ENCODE assay signal across 8 cellular contexts in the genomic region with DNA sequence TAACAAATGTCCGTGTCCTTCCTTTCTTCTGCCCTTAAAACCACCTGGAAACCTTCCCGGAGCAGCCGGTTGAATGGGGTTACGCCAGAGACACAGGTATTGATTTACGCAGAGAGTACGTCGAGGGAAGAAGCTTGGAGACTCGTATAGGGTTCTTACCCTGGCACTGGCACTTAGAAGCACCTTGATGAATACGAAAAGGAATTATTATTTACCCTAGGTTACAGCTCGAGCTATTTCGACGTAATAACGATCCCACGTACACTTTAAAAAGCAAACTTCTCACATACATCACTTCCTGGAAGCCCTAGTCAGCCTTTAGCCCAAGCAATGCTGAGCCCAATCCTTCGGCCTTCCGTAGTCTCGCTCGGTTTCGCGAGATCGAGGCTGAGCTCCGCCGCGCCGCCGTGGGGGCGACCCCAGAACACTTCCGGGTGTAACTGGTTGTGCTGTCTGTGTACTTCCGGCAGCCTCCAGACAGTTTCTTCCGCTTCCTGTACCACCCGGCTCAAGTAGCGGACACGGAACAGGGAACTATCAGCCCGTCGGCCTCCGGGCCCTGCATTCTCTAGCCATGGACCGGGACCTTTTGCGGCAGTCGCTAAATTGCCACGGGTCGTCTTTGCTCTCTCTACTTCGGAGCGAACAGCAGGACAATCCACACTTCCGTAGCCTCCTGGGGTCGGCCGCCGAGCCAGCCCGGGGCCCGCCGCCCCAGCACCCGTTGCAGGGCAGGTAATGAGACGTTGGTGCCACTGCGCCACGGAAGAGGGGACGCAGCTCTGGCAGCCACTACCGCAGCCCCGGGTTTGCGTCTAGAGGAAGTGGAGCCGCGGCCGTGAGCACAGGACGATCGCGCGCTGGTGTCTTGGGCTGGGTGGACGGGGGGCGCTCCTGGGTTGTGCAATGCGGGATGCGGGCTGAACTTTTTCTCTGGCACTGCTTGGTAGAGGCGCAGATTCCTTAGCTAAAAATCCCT. TPM values are rescaled to one million over a fixed set of nuclear protein-coding genes. Genes with fewer than 3 reads are reported as not detected.
DNase-seq lines count a peak whose midpoint lies in the region; ATAC-seq and TF ChIP-seq lines count a peak whose summit lies in the region.

Gene TTC14 (plus strand): TSS at position 476 of the 979 bp plus-strand sequence. CDS start 99 bp downstream, at position 575.

- H3K9me1 ChIP-seq in IMR-90 (ENCODE audit: insufficient read depth, low read length), result no peaks in the 10 kb centered on the region

- 1% methylated on average over 15 of the region's 70 CpGs; no CpG with 5 or more reads in 1 of the 2 experiments for WGBS in IMR-90 (ENCODE audit: extremely low coverage in 2 of 2, insufficient read length in 1 of 2), 2 experiments

- peak within 1 kb of the TSS; percentile 93 for H2AFZ ChIP-seq in IMR-90 (replicated peaks; ENCODE audit: low read length, poor library complexity)
- peak within 1 kb of the TSS; percentile 90 for H2AFZ ChIP-seq in PC-3 (ENCODE audit: low read length)

- H4K91ac ChIP-seq in IMR-90 (ENCODE audit: insufficient read depth, low read depth, low read length), result peak within 1 kb of the TSS; percentile 19; the same call in 1 of the 2 replicates

- H3K79me1 ChIP-seq in IMR-90 (ENCODE audit: low read depth in 1 of 2, low read length in 2 of 2), result peaks cover 6 to 12% of the 10 kb centered on the region in 2 experiments; a peak in 3 of 4 replicates

- H3K9me3 ChIP-seq in IMR-90 (ENCODE audit: control insufficient read depth, insufficient read depth, low read length) (no peaks in the 10 kb centered on the region), PC-3 (ENCODE audit: low read length) (no peaks in the 10 kb centered on the region), mucosa of rectum (ENCODE audit: control insufficient read depth in 2 of 2, low read length in 2 of 2) (peaks cover 0 to 3% of the 10 kb centered on the region in 2 donors)

- in situ Hi-C loops in IMR-90 (cut with MboI; ENCODE audit: low sequenced_read_pairs), result loop anchor here (25.0 kb wide), 1 partner anchor 790 kb away; no protein-coding TSS in a partner anchor

- BruUV-seq in IMR-90 (replicated peaks; lab: Mats Ljungman, UMichigan) (TSS peak; percentile 84), PC-3 (replicated peaks; lab: Mats Ljungman, UMichigan) (TSS peak; percentile 95)

- TF ChIP-seq POLR2A in IMR-90 (IDR thresholded peaks at IDR 0.05; ENCODE audit: low read depth, low read length), result peak; percentile 59; the same call in 1 of the 2 replicates
- TF ChIP-seq POLR2A in erythroblast (IDR thresholded peaks at IDR 0.05; ENCODE audit: low read length), result peak; percentile 92

- TF ChIP-seq CTCF in IMR-90 (conservative IDR thresholded peaks at IDR 0.05; ENCODE audit: low read depth, low read length), result no peak
- peak; percentile 25; the same call in 1 of the 2 replicates for TF ChIP-seq CTCF in PC-3 (conservative IDR thresholded peaks at IDR 0.05; ENCODE audit: low read depth, low read length)

- H3K36me3 ChIP-seq in IMR-90 (ENCODE audit: control insufficient read depth, insufficient read depth, low read length) (peaks cover 7% of the 10 kb centered on the region; the same call in 1 of the 2 replicates), PC-3 (ENCODE audit: low read depth, low read length) (peaks cover 31% of the 10 kb centered on the region), mucosa of rectum (ENCODE audit: control insufficient read depth in 2 of 2, insufficient read depth in 2 of 2, low read length in 2 of 2) (peaks cover 18 to 24% of the 10 kb centered on the region in 2 donors)

- H3K18ac ChIP-seq in IMR-90 (ENCODE audit: low read depth, low read length), result peak within 1 kb of the TSS; percentile 25; the same call in 1 of the 2 replicates

- peak within 1 kb of the TSS; percentile 3; the same call in 1 of the 2 replicates for H2BK120ac ChIP-seq in IMR-90 (ENCODE audit: low read depth, low read length)

- DNase-seq in DMS153 (lab: John Stamatoyannopoulos, UW) (peak; percentile 94), IMR-90 (peak; percentile 94), PC-3 (peak; percentile 96), activated T-cell treated with anti-CD3 and anti-CD28 coated beads for 48 hours (ENCODE audit: low read depth) (peak; percentile 90), erythroblast (lab: John Stamatoyannopoulos, UW) (peak; percentile 93 to 95)
- DNase-seq in stimulated activated CD8-positive, alpha-beta memory T cell treated with anti-CD3 and anti-CD28 coated beads, Interleukin-4, amount 100 ng/mL, for 48 hours, result peak; percentile 94

- no peak within 1 kb of the TSS for H2BK15ac ChIP-seq in IMR-90 (ENCODE audit: low read depth, low read length)

- H3K23ac ChIP-seq in IMR-90 (ENCODE audit: low read depth, low read length), result peak within 1 kb of the TSS; percentile 35

- H3F3A ChIP-seq in PC-3 (ENCODE audit: low read length, unreplicated experiment), result no peaks in the 10 kb centered on the region

- H3K27me3 ChIP-seq in IMR-90 (ENCODE audit: control insufficient read depth, insufficient read depth, low read length) (no peaks in the 10 kb centered on the region), PC-3 (ENCODE audit: low read length) (no peaks in the 10 kb centered on the region), mucosa of rectum (ENCODE audit: control insufficient read depth in 2 of 2, insufficient read depth in 2 of 2, low read length in 2 of 2) (peaks cover 0 to 2% of the 10 kb centered on the region in 2 donors)

- H2BK5ac ChIP-seq in IMR-90 (ENCODE audit: low read depth, low read length, poor library complexity, severe bottlenecking), result peak within 1 kb of the TSS; percentile 41

- H4K8ac ChIP-seq in IMR-90 (ENCODE audit: low read depth in 2 of 2, low read length in 2 of 2), result peak within 1 kb of the TSS; percentile 97 to 99

- H3K56ac ChIP-seq in IMR-90 (ENCODE audit: extremely low read depth, insufficient read depth, low read length), result peak within 1 kb of the TSS; percentile 67

- H4K20me1 ChIP-seq in IMR-90 (ENCODE audit: insufficient read depth, low read length) (no peaks in the 10 kb centered on the region), PC-3 (ENCODE audit: low read length) (0 out of 2 replicates have a peak, but pooled peaks cover 9% of the 10 kb centered on the region)

- H3K79me2 ChIP-seq in PC-3 (ENCODE audit: low read length), result peaks cover 31% of the 10 kb centered on the region

- TF ChIP-seq RAD21 in IMR-90 (IDR thresholded peaks at IDR 0.05; ENCODE audit: low read length), result no peak; the same call in 1 of the 2 replicates

- H3K9ac ChIP-seq in IMR-90 (ENCODE audit: low read depth, low read length) (peak within 1 kb of the TSS; percentile 82), PC-3 (ENCODE audit: low read length) (peak within 1 kb of the TSS; percentile 88), mucosa of rectum (ENCODE audit: low read depth in 1 of 2, low read length in 2 of 2) (peak within 1 kb of the TSS; percentile 63 to 82)

- peak within 1 kb of the TSS; percentile 91 for H4K5ac ChIP-seq in IMR-90 (ENCODE audit: low read depth, low read length)

- H3K4me3 ChIP-seq in IMR-90 (ENCODE audit: insufficient read depth, low read depth, low read length) (peak within 1 kb of the TSS; percentile 77), PC-3 (ENCODE audit: low read length) (peak within 1 kb of the TSS; percentile 90), mucosa of rectum (ENCODE audit: low read length in 2 of 2) (peak within 1 kb of the TSS; percentile 83 to 93)

- H3K9me2 ChIP-seq in PC-3 (replicated peaks; ENCODE audit: low read length), result no peaks in the 10 kb centered on the region

- no peak within 1 kb of the TSS for H2BK20ac ChIP-seq in IMR-90 (ENCODE audit: low read depth, low read length)

- H3K27ac ChIP-seq in IMR-90 (ENCODE audit: insufficient read depth, low read length) (peak within 1 kb of the TSS; percentile 79), PC-3 (ENCODE audit: low read length) (peak within 1 kb of the TSS; percentile 62), mucosa of rectum (ENCODE audit: low read depth in 2 of 2, low read length in 2 of 2) (peak within 1 kb of the TSS; percentile 77 to 84)

- ATAC-seq in GM21528 (IDR thresholded peaks at IDR 0.05; ENCODE audit: low FRiP score, unreplicated experiment) (peak; percentile 99), IMR-90 (ENCODE audit: low read depth) (peak; percentile 98), PC-3 (peak; percentile 96)

- POLR2A ChIA-PET in IMR-90 (lab: Charles Lee; ENCODE audit: unreplicated experiment), result interaction anchor here (0.6 to 1.7 kb wide), 3 partner anchors 10 to 480 kb away, joined by 3 to 5 read pairs (median 4); no protein-coding TSS in a partner anchor
- POLR2A ChIA-PET in PC-3 (lab: Charles Lee; ENCODE audit: unreplicated experiment), result interaction anchor here (0.6 to 1.0 kb wide), 2 partner anchors 210 to 791 kb away, joined by 3 to 11 read pairs; no protein-coding TSS in a partner anchor

- H3K14ac ChIP-seq in IMR-90 (replicated peaks; ENCODE audit: low read depth, low read length), result peak within 1 kb of the TSS; percentile 39

- no peak within 1 kb of the TSS for H2AK5ac ChIP-seq in IMR-90 (ENCODE audit: low read depth, low read length)

- CTCF ChIA-PET in IMR-90 (lab: Yijun Ruan, JAX), result interaction anchor here (1.1 kb wide), 1 partner anchor 791 kb away, joined by 3 read pairs; no protein-coding TSS in a partner anchor
- CTCF ChIA-PET in PC-3 (lab: Charles Lee), result interaction anchor here (0.6 to 0.7 kb wide), 3 partner anchors 44 to 834 kb away, joined by 3 to 7 read pairs (median 4); no protein-coding TSS in a partner anchor

- peak within 1 kb of the TSS; percentile 71 for H3K4ac ChIP-seq in IMR-90 (ENCODE audit: low read depth, low read length)

- peak within 1 kb of the TSS; percentile 65 for H2AK9ac ChIP-seq in IMR-90 (replicated peaks; ENCODE audit: low read depth, low read length, poor library complexity)

- intact Hi-C loops in IMR-90 (cut with micrococcal nuclease) (loop anchor here (1.0 to 2.0 kb wide), 3 partner anchors 77 to 834 kb away; partner anchors contain the start of gene CCDC39), PC-3 (cut with micrococcal nuclease) (loop anchor here (2.0 to 5.0 kb wide), 3 partner anchors 77 to 950 kb away; partner anchors contain the start of genes CCDC39 and USP13)

- no peaks in the 10 kb centered on the region for H3K4me1 ChIP-seq in IMR-90 (ENCODE audit: control insufficient read depth, insufficient read depth, low read length)
- H3K4me1 ChIP-seq in PC-3 (ENCODE audit: insufficient read depth, low read length), result peaks cover 13% of the 10 kb centered on the region
- H3K4me1 ChIP-seq in mucosa of rectum (ENCODE audit: control insufficient read depth in 2 of 2, insufficient read depth in 2 of 2, low read length in 2 of 2), result peaks cover 3 to 5% of the 10 kb centered on the region in 2 donors

- dilution Hi-C loops in IMR-90 (cut with HindIII; ENCODE audit: low sequenced_read_pairs, unreplicated experiment), result no loop called here

- H3K4me2 ChIP-seq in IMR-90 (ENCODE audit: low read depth, low read length), result peak within 1 kb of the TSS; percentile 80
- H3K4me2 ChIP-seq in PC-3 (ENCODE audit: low read length), result peak within 1 kb of the TSS; percentile 87

TF ChIP-seq in IMR-90, 13 proteins besides CTCF, POLR2A, EP300 and RAD21 (continues in another document):
- TF ChIP-seq BHLHE40 (IDR thresholded peaks at IDR 0.05; ENCODE audit: low read depth, low read length) (no peak), FOS (IDR thresholded peaks at IDR 0.05; ENCODE audit: low read depth, low read length) (no peak)

RNA-seq across cellular contexts. Expression of gene TTC14, which starts in this region (rescaled TPM):
- total RNA-seq in IMR-90 (2012; rRNA removed) (23.1 and 38.5 TPM in 2 replicates), PC-3 (2014; rRNA removed) (17.2 and 18.0 TPM in 2 replicates)
- polyA plus RNA-seq in IMR-90 (2012; rRNA removed), result 12.5 and 16.9 TPM in 2 replicates
- polyA plus RNA-seq in IMR-90 (2012; cell fraction: cytosol; rRNA removed), result 3.1 and 7.9 TPM in 2 replicates
- 37.6 and 96.5 TPM in 2 replicates for polyA plus RNA-seq in IMR-90 (2012; cell fraction: nucleus; rRNA removed; ENCODE audit: low replicate concordance)

Comparison
In these comparisons a context has a peak if more than half of its experiments do, and no peak if none do; other contexts are left out.
1. Peak in every context shown above with its lines: DNase-seq, ATAC-seq, H3K4me3 ChIP-seq and H3K27ac ChIP-seq.